8 cellular contexts compared by ENCODE assay signal in the genomic region with DNA sequence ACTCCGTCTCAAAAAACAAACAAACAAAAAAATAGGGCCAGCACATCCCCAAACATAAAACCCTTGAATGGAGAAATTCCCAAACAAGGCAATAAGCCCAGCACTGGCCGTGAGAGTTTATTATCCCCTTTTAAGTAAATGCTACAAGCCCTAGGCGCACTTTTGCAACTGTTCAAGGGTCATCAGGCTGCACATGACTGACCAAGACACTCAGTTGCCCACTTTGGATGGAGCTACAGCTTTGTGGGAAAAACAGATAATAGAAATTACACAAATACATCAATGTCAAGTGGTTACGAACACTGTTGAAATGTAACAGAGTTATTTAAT. TPM values are rescaled to one million over a fixed set of nuclear protein-coding genes. Genes with fewer than 3 reads are reported as not detected.
DNase-seq lines count a peak whose midpoint lies in the region; ATAC-seq and TF ChIP-seq lines count a peak whose summit lies in the region.

No MANE protein-coding gene starts in this region.

- DNase-seq in RWPE2 (ENCODE audit: low spot score) (no peak), esophagus muscularis mucosa (ENCODE audit: extremely low spot score) (no peak), prostate gland (ENCODE audit: low spot score) (no peak), DMS153 treated with DMSO at 0.1 percent for 48 hours (lab: John Stamatoyannopoulos, UW; ENCODE audit: unreplicated experiment) (no peak), epidermal melanocyte (ENCODE audit: insufficient read length, low spot score) (no peak)

- H3K27me3 ChIP-seq in RWPE2 (ENCODE audit: insufficient read depth, poor library complexity, severe bottlenecking) (no peaks in the 10 kb centered on the region), esophagus muscularis mucosa (no peaks in the 10 kb centered on the region), prostate gland (replicated peaks; ENCODE audit: insufficient read depth) (no peaks in the 10 kb centered on the region)

- 40% methylated on average over 4 of the region's 4 CpGs for WGBS in esophagus muscularis mucosa
- 44% methylated on average over 4 of the region's 4 CpGs for WGBS in prostate gland

- no peaks in the 10 kb centered on the region for H3K36me3 ChIP-seq in ES-I3 (ENCODE audit: insufficient read depth, low read length)
- H3K36me3 ChIP-seq in RWPE2 (ENCODE audit: low read depth) = peaks cover 8% of the 10 kb centered on the region
- peaks cover 0 to 6% (median 0%) of the 10 kb centered on the region in 4 donors for H3K36me3 ChIP-seq in esophagus muscularis mucosa
- H3K36me3 ChIP-seq in prostate gland = no peaks in the 10 kb centered on the region

- peak overlapping the region; percentile 76 for H3K9ac ChIP-seq in ES-I3 (ENCODE audit: low read depth, low read length)

- ATAC-seq in RWPE2 (ENCODE audit: low read depth) = no peak
- no peak for ATAC-seq in HG03521 (IDR thresholded peaks at IDR 0.05; ENCODE audit: unreplicated experiment)
- ATAC-seq in HG02885 (IDR thresholded peaks at IDR 0.05; ENCODE audit: poor library complexity, unreplicated experiment) = no peak

- H3K9me3 ChIP-seq in ES-I3 (ENCODE audit: control insufficient read depth, insufficient read depth, low read length) = no peaks in the 10 kb centered on the region
- H3K9me3 ChIP-seq in RWPE2 (ENCODE audit: severe bottlenecking) = peaks cover 2% of the 10 kb centered on the region
- no peaks in the 10 kb centered on the region for H3K9me3 ChIP-seq in esophagus muscularis mucosa
- H3K9me3 ChIP-seq in prostate gland = no peaks in the 10 kb centered on the region

- H3K4me3 ChIP-seq in RWPE2 (ENCODE audit: severe bottlenecking) (peak overlapping the region; percentile 87), esophagus muscularis mucosa (peak overlapping the region; percentile 72 to 93 (median 82)), prostate gland (peak overlapping the region; percentile 73 to 90)

- H3K27ac ChIP-seq in RWPE2 (ENCODE audit: poor library complexity, severe bottlenecking) (peak overlapping the region; percentile 42), esophagus muscularis mucosa (replicated peaks in 1 of 4) (peak overlapping the region; percentile 86 to 95 (median 90)), prostate gland (peak overlapping the region; percentile 91)

- TF ChIP-seq POLR2A in esophagus muscularis mucosa (IDR thresholded peaks at IDR 0.05; ENCODE audit: low read depth) (no peak), prostate gland (IDR thresholded peaks at IDR 0.05) (no peak)

- TF ChIP-seq CTCF in RWPE2 (IDR thresholded peaks at IDR 0.05; ENCODE audit: poor library complexity, severe bottlenecking) = no peak
- no peak for TF ChIP-seq CTCF in esophagus muscularis mucosa (IDR thresholded peaks at IDR 0.05)
- no peak for TF ChIP-seq CTCF in prostate gland (IDR thresholded peaks at IDR 0.05)

- peaks cover 12% of the 10 kb centered on the region; the same call in 1 of the 2 replicates for H3K4me1 ChIP-seq in ES-I3 (ENCODE audit: insufficient read depth, low read length)
- no peaks in the 10 kb centered on the region for H3K4me1 ChIP-seq in RWPE2 (ENCODE audit: insufficient read depth, poor library complexity, severe bottlenecking)
- H3K4me1 ChIP-seq in esophagus muscularis mucosa = peaks cover 14 to 46% (median 36%) of the 10 kb centered on the region in 4 donors
- peaks cover 4% of the 10 kb centered on the region for H3K4me1 ChIP-seq in prostate gland (replicated peaks)

- no peak for TF ChIP-seq EP300 in esophagus muscularis mucosa (IDR thresholded peaks at IDR 0.05)

- intact Hi-C loops in esophagus muscularis mucosa (cut with DNase I) (loop anchor here (2.0 to 5.0 kb wide), 2 partner anchors 34 to 174 kb away; a partner anchor contains a TSS), prostate gland (cut with DNase I) (no loop called here)

RNA-seq across cellular contexts. Expression of a gene that starts 33.7 kb away (rescaled TPM):
- total RNA-seq in esophagus muscularis mucosa (10 to 100 TPM in 2 of 4 donors, 1 to 10 TPM in 2; 6.5 to 11.9 (median 10.1) TPM), prostate gland (10 to 100 TPM; 10.8 to 17.9 TPM)

RNA-seq across cellular contexts. Expression of a gene that starts 43.8 kb away (rescaled TPM):
- total RNA-seq in esophagus muscularis mucosa = 1 to 10 TPM; 1.8 to 6.6 (median 3.9) TPM
- 10 to 100 TPM in 1 of 2 donors, 1 to 10 TPM in 1; 5.6 to 15.2 TPM for total RNA-seq in prostate gland
